2 cellular contexts compared by ENCODE assay signal in the genomic region with DNA sequence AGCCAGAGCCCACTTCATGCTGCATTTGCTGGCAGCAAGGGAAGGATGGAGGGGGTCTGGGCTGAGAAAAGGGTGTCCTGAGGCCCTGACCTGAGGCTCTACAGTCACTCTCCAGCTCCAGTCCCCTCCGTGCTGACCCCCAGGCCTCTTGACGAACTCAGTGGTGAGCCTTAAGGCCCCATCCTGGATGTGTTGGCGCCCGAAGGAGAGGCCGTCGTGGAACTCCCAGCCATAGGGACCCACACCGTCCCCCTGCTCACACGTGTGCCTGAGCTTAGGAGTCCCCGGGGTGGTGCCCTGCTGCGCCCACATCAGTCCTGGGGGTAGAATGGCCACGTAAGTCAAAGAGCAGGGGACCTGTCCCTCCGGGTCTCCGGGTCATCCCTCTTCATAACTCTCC.
TF ChIP-seq lines count a peak whose summit lies in the region.

No MANE protein-coding gene starts in this region.

TF ChIP-seq in HEK293T, 16 proteins besides CTCF, POLR2A, EP300 and RAD21:
- TF ChIP-seq SUZ12 (IDR thresholded peaks at IDR 0.05) (no peak), FOXA1 (IDR thresholded peaks at IDR 0.05) (no peak), L3MBTL2 (conservative IDR thresholded peaks at IDR 0.05) (peak; percentile 52), NFRKB (IDR thresholded peaks at IDR 0.05) (no peak), BHLHE40 (IDR thresholded peaks at IDR 0.05; ENCODE audit: borderline replicate concordance) (no peak), SP1 (IDR thresholded peaks at IDR 0.05) (no peak), FOXK2 (IDR thresholded peaks at IDR 0.05) (no peak), ELF4 (IDR thresholded peaks at IDR 0.05) (no peak), ZNF384 (IDR thresholded peaks at IDR 0.05) (no peak)

TF ChIP-seq in GM12878, 131 proteins besides CTCF, POLR2A, EP300 and RAD21:
- TF ChIP-seq SIX5 (IDR thresholded peaks at IDR 0.05; ENCODE audit: low read depth, low read length, severe bottlenecking) (no peak), YY1 (IDR thresholded peaks at IDR 0.05; ENCODE audit: low read depth, low read length) (no peak), MXI1 (IDR thresholded peaks at IDR 0.05; ENCODE audit: low read depth, low read length) (no peak), POLR2AphosphoS2 (IDR thresholded peaks at IDR 0.05; ENCODE audit: low read depth, low read length) (no peak), FOXK2 (IDR thresholded peaks at IDR 0.05) (no peak), ASH2L (IDR thresholded peaks at IDR 0.05; ENCODE audit: borderline replicate concordance, low read depth) (no peak), PAX5 (IDR thresholded peaks at IDR 0.05; ENCODE audit: borderline replicate concordance, low read depth, low read length) (no peak), GATAD2B (conservative IDR thresholded peaks at IDR 0.05; ENCODE audit: low read depth) (no peak), ESRRA (IDR thresholded peaks at IDR 0.05; ENCODE audit: low read length) (no peak), DPF2 (IDR thresholded peaks at IDR 0.05) (no peak), NRF1 (conservative IDR thresholded peaks at IDR 0.05; ENCODE audit: low read depth, low read length) (no peak), MYC (IDR thresholded peaks at IDR 0.05; ENCODE audit: insufficient read depth, insufficient read length, insufficient replicate concordance, low read length, severe bottlenecking) (no peak)
- TF ChIP-seq, protein P1, sequence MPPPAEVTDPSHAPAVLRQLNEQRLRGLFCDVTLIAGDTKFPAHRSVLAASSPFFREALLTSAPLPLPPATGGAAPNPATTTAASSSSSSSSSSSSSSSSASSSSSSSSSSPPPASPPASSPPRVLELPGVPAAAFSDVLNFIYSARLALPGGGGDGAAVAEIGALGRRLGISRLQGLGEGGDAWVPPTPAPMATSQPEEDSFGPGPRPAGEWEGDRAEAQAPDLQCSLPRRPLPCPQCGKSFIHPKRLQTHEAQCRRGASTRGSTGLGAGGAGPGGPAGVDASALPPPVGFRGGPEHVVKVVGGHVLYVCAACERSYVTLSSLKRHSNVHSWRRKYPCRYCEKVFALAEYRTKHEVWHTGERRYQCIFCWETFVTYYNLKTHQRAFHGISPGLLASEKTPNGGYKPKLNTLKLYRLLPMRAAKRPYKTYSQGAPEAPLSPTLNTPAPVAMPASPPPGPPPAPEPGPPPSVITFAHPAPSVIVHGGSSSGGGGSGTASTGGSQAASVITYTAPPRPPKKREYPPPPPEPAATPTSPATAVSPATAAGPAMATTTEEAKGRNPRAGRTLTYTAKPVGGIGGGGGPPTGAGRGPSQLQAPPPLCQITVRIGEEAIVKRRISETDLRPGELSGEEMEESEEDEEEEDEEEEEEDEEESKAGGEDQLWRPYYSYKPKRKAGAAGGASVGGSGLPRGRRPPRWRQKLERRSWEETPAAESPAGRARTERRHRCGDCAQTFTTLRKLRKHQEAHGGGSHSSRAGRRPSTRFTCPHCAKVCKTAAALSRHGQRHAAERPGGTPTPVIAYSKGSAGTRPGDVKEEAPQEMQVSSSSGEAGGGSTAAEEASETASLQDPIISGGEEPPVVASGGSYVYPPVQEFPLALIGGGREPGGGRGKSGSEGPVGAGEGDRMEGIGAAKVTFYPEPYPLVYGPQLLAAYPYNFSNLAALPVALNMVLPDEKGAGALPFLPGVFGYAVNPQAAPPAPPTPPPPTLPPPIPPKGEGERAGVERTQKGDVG (CRISPR knock-in tag; IDR thresholded peaks at IDR 0.05), result no peak
